ENCODE assay signal across 10 cellular contexts in the genomic region with DNA sequence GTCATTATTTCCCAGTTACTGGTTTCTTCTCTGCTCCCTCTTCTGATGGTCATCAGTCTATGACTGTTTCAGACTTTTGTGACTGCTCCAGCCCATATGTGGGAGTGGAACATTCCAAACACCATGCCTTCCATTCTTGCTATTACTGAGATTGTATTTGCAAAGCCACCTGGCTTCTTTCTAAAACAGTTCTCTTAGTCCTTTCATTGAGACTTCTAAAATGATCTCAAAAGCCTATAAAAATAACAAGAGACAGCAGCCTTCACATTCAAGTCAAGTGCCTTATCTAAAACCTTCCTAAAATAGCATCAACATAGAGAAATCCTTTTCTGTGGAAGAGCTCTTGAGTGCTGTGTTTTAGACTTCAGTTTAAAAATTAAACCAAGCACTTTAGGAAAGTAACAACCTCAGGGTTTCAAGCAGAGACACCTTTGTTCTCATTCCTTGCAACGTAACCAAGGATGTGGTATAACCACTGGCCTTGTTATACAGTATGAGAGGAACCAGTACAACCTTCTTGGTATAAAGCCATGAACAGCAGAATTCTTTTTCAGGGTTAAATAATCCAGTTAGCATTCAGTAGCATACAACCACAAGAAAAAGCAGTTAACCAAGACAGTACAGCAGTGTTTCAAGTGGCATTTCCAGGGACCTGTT.
DNase-seq lines count a peak whose midpoint lies in the region; ATAC-seq and TF ChIP-seq lines count a peak whose summit lies in the region.
"Had no signal": no experiment of that assay in that cellular context is flagged by ENCODE, and none has a peak within 500 bp of the region (broad histone marks: within the 10 kb centered on the region; RNA-seq: fewer than 3 reads in every experiment).

No MANE protein-coding gene starts in this region.

- POLR2A ChIA-PET in CD4-positive, alpha-beta T cell (lab: Charles Lee), result interaction anchor here (0.6 to 2.2 kb wide), 6 partner anchors 13 to 98 kb away, joined by 3 to 8 read pairs (median 4); a partner anchor contains a TSS
- POLR2A ChIA-PET in GM10248 (lab: Yijun Ruan, JAX), result no interaction called here

- H3K27me3 ChIP-seq in CD4-positive, alpha-beta T cell (ENCODE audit: control insufficient read depth, insufficient read depth, low read length), result no peaks in the 10 kb centered on the region

- H3K9me3 Mint-ChIP-seq in CD4-positive, alpha-beta T cell, result no peaks in the 10 kb centered on the region

- H3K27me3 Mint-ChIP-seq in CD4-positive, alpha-beta T cell, result no peaks in the 10 kb centered on the region

- no peak overlapping the region for H3K4me3 ChIP-seq in fibroblast of villous mesenchyme (ENCODE audit: low read depth, low read length)

- peaks cover 90% of the 10 kb centered on the region for H3K36me3 Mint-ChIP-seq in CD4-positive, alpha-beta T cell (ENCODE audit: low read depth)

- peaks cover 74% of the 10 kb centered on the region for H3K4me1 Mint-ChIP-seq in CD4-positive, alpha-beta T cell (ENCODE audit: low read depth)

- no peak for DNase-seq in CD4-positive, alpha-beta T cell
- DNase-seq in fibroblast of villous mesenchyme (ENCODE audit: low read depth) (peak; percentile 45), NCI-H69 (lab: John Stamatoyannopoulos, UW) (no peak), GM10248 (ENCODE audit: extremely low spot score) (no peak), NCI-H446 (lab: John Stamatoyannopoulos, UW) (no peak), omental fat pad (ENCODE audit: low spot score) (no peak)
- DNase-seq: foreskin melanocyte had no signal

- H3K27ac ChIP-seq in CD4-positive, alpha-beta T cell (ENCODE audit: low read depth, low read length), result no peak overlapping the region
- H3K27ac ChIP-seq: VCaP had no signal

- peak overlapping the region; percentile 32 for H3K4me3 Mint-ChIP-seq in CD4-positive, alpha-beta T cell

- TF ChIP-seq CTCF in CD4-positive, alpha-beta T cell (IDR thresholded peaks at IDR 0.05), result no peak
- TF ChIP-seq CTCF in fibroblast of villous mesenchyme (IDR thresholded peaks at IDR 0.05; ENCODE audit: insufficient read depth, low read depth, low read length) (no peak), GM10248 (IDR thresholded peaks at IDR 0.05; ENCODE audit: control extremely low read depth, extremely low read depth, low read depth, missing control alignments) (no peak), omental fat pad (IDR thresholded peaks at IDR 0.05) (no peak)

- peak overlapping the region; percentile 82 for H3K27ac Mint-ChIP-seq in CD4-positive, alpha-beta T cell

- peak; percentile 89 for ATAC-seq in CD4-positive, alpha-beta T cell (ENCODE audit: poor library complexity)
- ATAC-seq in GM19463 (IDR thresholded peaks at IDR 0.05; ENCODE audit: unreplicated experiment) (peak; percentile 75), HG03378 (IDR thresholded peaks at IDR 0.05; ENCODE audit: unreplicated experiment) (peak; percentile 79), omental fat pad (ENCODE audit: low FRiP score) (no peak)

- H3K9me3 ChIP-seq in CD4-positive, alpha-beta T cell (ENCODE audit: control insufficient read depth, low read length), result no peaks in the 10 kb centered on the region

- CTCF ChIA-PET in CD4-positive, alpha-beta T cell (lab: Charles Lee), result interaction anchor here (1.0 kb wide), 1 partner anchor 148 kb away, joined by 3 read pairs; no protein-coding TSS in a partner anchor
- CTCF ChIA-PET in GM10248 (lab: Yijun Ruan, JAX), result interaction anchor here (1.6 to 4.1 kb wide), 3 partner anchors 13 to 25 kb away, joined by 4 to 12 read pairs (median 5); no protein-coding TSS in a partner anchor

- intact Hi-C loops in CD4-positive, alpha-beta T cell (cut with DNase I, micrococcal nuclease), result loop anchor here in 1 of 2 experiments (1.0 to 5.0 kb wide), 4 partner anchors 15 to 76 kb away; no protein-coding TSS in a partner anchor
